27 cellular contexts compared by ENCODE assay signal in genomic region chr1:56627636-56628039, GRCh38. TPM values are rescaled to one million over a fixed set of nuclear protein-coding genes. Genes with fewer than 3 reads are reported as not detected.
A peak's percentile ranks its signal among the peaks of the same experiment; 100 is the strongest.
DNase-seq lines count a peak whose midpoint lies in the region; ATAC-seq lines count a peak whose summit lies in the region.
"Had no signal": no experiment of that assay in that cellular context is flagged by ENCODE, and none has a peak within 500 bp of the region (broad histone marks: within the 10 kb centered on the region; RNA-seq: fewer than 3 reads in every experiment).

No MANE protein-coding gene starts in this region.

- H3K36me3 Mint-ChIP-seq in activated CD4-positive, alpha-beta T cell treated with anti-CD3 and anti-CD28 coated beads for 36 hours (ENCODE audit: low read depth) = no peaks in the 10 kb centered on the region
- H3K36me3 Mint-ChIP-seq: memory B cell, natural killer cell had no signal

- H3K27ac Mint-ChIP-seq in activated CD4-positive, alpha-beta T cell treated with anti-CD3 and anti-CD28 coated beads for 36 hours = no peak overlapping the region
- H3K27ac Mint-ChIP-seq: activated T-cell treated with anti-CD3 and anti-CD28 coated beads, Interleukin-2, amount 50 U/mL, for 72 hours; H9; memory B cell; natural killer cell; stimulated activated naive CD8-positive, alpha-beta T cell treated with anti-CD3 and anti-CD28 coated beads, Interleukin-15, Interleukin-2, amounts not matched to agents 100 ng/mL and 50 ng/mL, for 24 hours; T-helper 2 cell treated with Interferon-gamma antibody and Interleukin-4, amounts not matched to agents 5 μg/mL and 100 μg/mL, for 36 hours had no signal

- no peaks in the 10 kb centered on the region for H3K27me3 ChIP-seq in mesenchymal stem cell (ENCODE audit: control insufficient read depth in 1 of 2, insufficient read depth in 1 of 2, low read length in 2 of 2)
- no peaks in the 10 kb centered on the region for H3K27me3 ChIP-seq in aorta (ENCODE audit: control insufficient read depth in 1 of 2, insufficient read depth in 2 of 2, low read length in 1 of 2)
- H3K27me3 ChIP-seq: foreskin keratinocyte, SJCRH30, tibial nerve had no signal

- H3K4me3 ChIP-seq in mesenchymal stem cell (ENCODE audit: insufficient read depth in 1 of 2, low read depth in 1 of 2, low read length in 2 of 2) (no peak overlapping the region), aorta (ENCODE audit: low read length in 2 of 2) (no peak overlapping the region)
- H3K4me3 ChIP-seq: dorsolateral prefrontal cortex, SJCRH30, skin epidermis, tibial nerve had no signal

- no peak overlapping the region for H4K91ac ChIP-seq in mesenchymal stem cell (ENCODE audit: low read length)

- no peaks in the 10 kb centered on the region for H3K79me1 ChIP-seq in mesenchymal stem cell (replicated peaks; ENCODE audit: low read length, poor library complexity, severe bottlenecking)

- no peak for ATAC-seq in activated CD4-positive, alpha-beta T cell treated with anti-CD3 and anti-CD28 coated beads for 36 hours
- ATAC-seq in aorta (ENCODE audit: low FRiP score) = no peak
- ATAC-seq: activated T-cell treated with anti-CD3 and anti-CD28 coated beads, Interleukin-2, amount 50 U/mL, for 72 hours; foreskin keratinocyte; natural killer cell had no signal

- H3K9ac ChIP-seq in mesenchymal stem cell (ENCODE audit: low read length) = no peak overlapping the region

- H3K4me1 Mint-ChIP-seq in activated CD4-positive, alpha-beta T cell treated with anti-CD3 and anti-CD28 coated beads for 36 hours = no peaks in the 10 kb centered on the region
- H3K4me1 Mint-ChIP-seq: memory B cell, natural killer cell had no signal

- intact Hi-C loops in activated CD4-positive, alpha-beta T cell treated with anti-CD3 and anti-CD28 coated beads for 36 hours (cut with DNase I, micrococcal nuclease) = no loop called here
- intact Hi-C loops in aorta (cut with DNase I) = no loop called here

- DNase-seq in DMS53 treated with DMSO at 0.1 percent for 48 hours (lab: John Stamatoyannopoulos, UW; ENCODE audit: unreplicated experiment) (peak; percentile 94), HCEC 1CT (peak; percentile 22), SHP77 treated with DMSO at 0.1 percent for 48 hours (lab: John Stamatoyannopoulos, UW) (peak; percentile 40), mesenchymal stem cell (peak; percentile 86), NCI-H2107 treated with DMSO at 0.1 percent for 48 hours (lab: John Stamatoyannopoulos, UW; ENCODE audit: unreplicated experiment) (no peak), aorta (no peak)
- no peak for DNase-seq in activated CD4-positive, alpha-beta T cell treated with anti-CD3 and anti-CD28 coated beads for 36 hours
- no peak for DNase-seq in activated T-cell treated with anti-CD3 and anti-CD28 coated beads, Interleukin-2, amount 50 U/mL, for 1 hour
- DNase-seq: activated CD4-positive, CD25-positive, alpha-beta regulatory T cell; activated T-cell treated with anti-CD3 and anti-CD28 coated beads, Interleukin-2, amount 50 U/mL, for 72 hours; Caco-2; dorsolateral prefrontal cortex; foreskin keratinocyte; GDM1; H9; hippocampal formation; natural killer cell; NCI-H510A treated with DMSO at 0.1 percent for 48 hours; SJCRH30; stimulated activated CD4-positive, alpha-beta T cell treated with anti-CD3 and anti-CD28 coated beads, Interleukin-2, amount 100 ng/mL, for 48 hours had no signal

- no peak overlapping the region for H3K14ac ChIP-seq in mesenchymal stem cell (ENCODE audit: low read length in 2 of 2)

- H3K9me3 ChIP-seq in mesenchymal stem cell (ENCODE audit: control insufficient read depth, low read length) = no peaks in the 10 kb centered on the region
- H3K9me3 ChIP-seq in aorta (ENCODE audit: control insufficient read depth, low read length) = no peaks in the 10 kb centered on the region
- H3K9me3 ChIP-seq: Caco-2, SJCRH30, tibial nerve had no signal

- peaks cover 8% of the 10 kb centered on the region for H3K27me3 Mint-ChIP-seq in activated CD4-positive, alpha-beta T cell treated with anti-CD3 and anti-CD28 coated beads for 36 hours

- no peak overlapping the region for H3K4me2 ChIP-seq in mesenchymal stem cell (ENCODE audit: low read length, poor library complexity, severe bottlenecking)

- H2BK120ac ChIP-seq in mesenchymal stem cell (ENCODE audit: low read depth, low read length) = no peak overlapping the region

- WGBS in mesenchymal stem cell = 54% methylated on average over 2 of the region's 3 CpGs
- 43 to 60% methylated on average over 3 of the region's 3 CpGs for WGBS in aorta, 2 donors

- H3K27ac ChIP-seq in mesenchymal stem cell (ENCODE audit: low read length, poor library complexity, severe bottlenecking) (no peak overlapping the region), aorta (ENCODE audit: low read depth in 1 of 2, low read length in 2 of 2) (no peak overlapping the region)
- H3K27ac ChIP-seq: dorsolateral prefrontal cortex, epithelial cell of prostate, foreskin keratinocyte, SJCRH30, skin epidermis, tibial nerve had no signal

- CTCF ChIA-PET in activated CD4-positive, alpha-beta T cell treated with anti-CD3 and anti-CD28 coated beads for 36 hours (lab: Charles Lee) = no interaction called here

- H4K8ac ChIP-seq in mesenchymal stem cell (ENCODE audit: low read length) = no peak overlapping the region

- no peak overlapping the region for H2BK12ac ChIP-seq in mesenchymal stem cell (ENCODE audit: low read length in 2 of 2)

- H2BK15ac ChIP-seq in mesenchymal stem cell (ENCODE audit: low read depth, poor library complexity, severe bottlenecking) = no peak overlapping the region

- no peak overlapping the region for H2AK5ac ChIP-seq in mesenchymal stem cell (ENCODE audit: low read length, severe bottlenecking)

- no peak overlapping the region for H2AFZ ChIP-seq in mesenchymal stem cell (ENCODE audit: low read depth, low read length)

- no peak overlapping the region for H3K4ac ChIP-seq in mesenchymal stem cell (ENCODE audit: low read depth in 1 of 2, low read length in 2 of 2)

- no peak overlapping the region for H3K18ac ChIP-seq in mesenchymal stem cell (ENCODE audit: low read depth in 1 of 2, low read length in 2 of 2)

- H3K4me1 ChIP-seq in mesenchymal stem cell (ENCODE audit: control insufficient read depth, insufficient read depth, low read depth, low read length) (no peaks in the 10 kb centered on the region), aorta (ENCODE audit: control insufficient read depth in 1 of 2, insufficient read depth in 2 of 2, low read length in 2 of 2) (no peaks in the 10 kb centered on the region)
- H3K4me1 ChIP-seq: Caco-2, foreskin keratinocyte, SJCRH30 had no signal

- POLR2A ChIA-PET in activated CD4-positive, alpha-beta T cell treated with anti-CD3 and anti-CD28 coated beads for 36 hours (lab: Charles Lee) = no interaction called here

- H2BK5ac ChIP-seq in mesenchymal stem cell (ENCODE audit: low read depth, low read length, poor library complexity, severe bottlenecking) = no peak overlapping the region

- H3K23ac ChIP-seq in mesenchymal stem cell (ENCODE audit: low read length in 2 of 2) = no peak overlapping the region

- H3K9me3 Mint-ChIP-seq in activated CD4-positive, alpha-beta T cell treated with anti-CD3 and anti-CD28 coated beads for 36 hours (ENCODE audit: low read depth) = no peaks in the 10 kb centered on the region
- H3K9me3 Mint-ChIP-seq: memory B cell; stimulated activated naive CD8-positive, alpha-beta T cell treated with anti-CD3 and anti-CD28 coated beads, Interleukin-15, Interleukin-2, amounts not matched to agents 100 ng/mL and 50 ng/mL, for 24 hours; T-helper 2 cell treated with Interferon-gamma antibody and Interleukin-4, amounts not matched to agents 5 μg/mL and 100 μg/mL, for 36 hours had no signal

- H3K36me3 ChIP-seq in mesenchymal stem cell (ENCODE audit: control insufficient read depth in 1 of 2, insufficient read depth in 2 of 2, low read depth in 1 of 2, low read length in 2 of 2) = no peaks in the 10 kb centered on the region
- H3K36me3 ChIP-seq in aorta (ENCODE audit: control insufficient read depth in 1 of 2, insufficient read depth in 2 of 2, low read length in 1 of 2) = no peaks in the 10 kb centered on the region
- H3K36me3 ChIP-seq: SJCRH30, tibial nerve had no signal

- no peak overlapping the region for H3K4me3 Mint-ChIP-seq in activated CD4-positive, alpha-beta T cell treated with anti-CD3 and anti-CD28 coated beads for 36 hours
- H3K4me3 Mint-ChIP-seq: activated T-cell treated with anti-CD3 and anti-CD28 coated beads, Interleukin-2, amount 50 U/mL, for 72 hours; H9; memory B cell; natural killer cell; stimulated activated naive CD8-positive, alpha-beta T cell treated with anti-CD3 and anti-CD28 coated beads, Interleukin-15, Interleukin-2, amounts not matched to agents 100 ng/mL and 50 ng/mL, for 24 hours; T-helper 2 cell treated with Interferon-gamma antibody and Interleukin-4, amounts not matched to agents 5 μg/mL and 100 μg/mL, for 36 hours had no signal

RNA-seq across cellular contexts. Expression of gene PRKAA2, which starts 17.5 kb away (rescaled TPM):
- 2.5 TPM for polyA plus RNA-seq in mesenchymal stem cell (2013, experiment 1 of 2)
- 2.5 TPM for polyA plus RNA-seq in mesenchymal stem cell (2013, experiment 2 of 2)
- under 1 TPM in 1 of 2 experiments, not detected in 1; 0.02 TPM for total RNA-seq in activated CD4-positive, alpha-beta T cell treated with anti-CD3 and anti-CD28 coated beads for 36 hours
- 1 to 10 TPM; 6.9 to 8.6 TPM for total RNA-seq in aorta
- polyA plus RNA-seq in aorta = 1 to 10 TPM; 2.8 to 3.2 TPM
- total RNA-seq: activated T-cell treated with anti-CD3 and anti-CD28 coated beads, Interleukin-2, amount 50 U/mL, for 72 hours; natural killer cell; OCI-LY7; SJCRH30 had no signal

RNA-seq across cellular contexts. Expression of gene PLPP3, which starts 48.3 kb away (rescaled TPM):
- polyA plus RNA-seq in mesenchymal stem cell (2013, experiment 1 of 2) = 72.2 TPM
- polyA plus RNA-seq in mesenchymal stem cell (2013, experiment 2 of 2) = 74.4 TPM
- total RNA-seq in activated CD4-positive, alpha-beta T cell treated with anti-CD3 and anti-CD28 coated beads for 36 hours = not detected
- 100 to 1,000 TPM in 1 of 2 donors, 10 to 100 TPM in 1; 76.2 to 112 TPM for total RNA-seq in aorta
- 100 to 1,000 TPM in 1 of 2 donors, 10 to 100 TPM in 1; 19.0 to 114 TPM for polyA plus RNA-seq in aorta
- total RNA-seq: activated T-cell treated with anti-CD3 and anti-CD28 coated beads, Interleukin-2, amount 50 U/mL, for 72 hours; SJCRH30 had no signal

Comparison
In these comparisons a context has a peak if more than half of its experiments do, and no peak if none do; other contexts are left out.
1. DNase-seq: peak in DMS53 treated with DMSO at 0.1 percent for 48 hours (single experiment), HCEC 1CT (single experiment), SHP77 treated with DMSO at 0.1 percent for 48 hours (single experiment) and mesenchymal stem cell (single experiment); none in activated CD4-positive, alpha-beta T cell treated with anti-CD3 and anti-CD28 coated beads for 36 hours (single experiment), NCI-H2107 treated with DMSO at 0.1 percent for 48 hours (single experiment), aorta (0 of 2) and activated T-cell treated with anti-CD3 and anti-CD28 coated beads, Interleukin-2, amount 50 U/mL, for 1 hour (single experiment).
2. RNA of gene PRKAA2, which starts 17.5 kb away (total RNA-seq): 6.9 to 8.6 TPM in aorta; 0.02 TPM in activated CD4-positive, alpha-beta T cell treated with anti-CD3 and anti-CD28 coated beads for 36 hours; every median in the first group is over 4 times any median in the second.
3. RNA of gene PLPP3, which starts 48.3 kb away (total RNA-seq): 76.2 to 112 TPM in aorta; not detected in activated CD4-positive, alpha-beta T cell treated with anti-CD3 and anti-CD28 coated beads for 36 hours; every median in the first group is over 10 times any median in the second.